In the genomic region with DNA sequence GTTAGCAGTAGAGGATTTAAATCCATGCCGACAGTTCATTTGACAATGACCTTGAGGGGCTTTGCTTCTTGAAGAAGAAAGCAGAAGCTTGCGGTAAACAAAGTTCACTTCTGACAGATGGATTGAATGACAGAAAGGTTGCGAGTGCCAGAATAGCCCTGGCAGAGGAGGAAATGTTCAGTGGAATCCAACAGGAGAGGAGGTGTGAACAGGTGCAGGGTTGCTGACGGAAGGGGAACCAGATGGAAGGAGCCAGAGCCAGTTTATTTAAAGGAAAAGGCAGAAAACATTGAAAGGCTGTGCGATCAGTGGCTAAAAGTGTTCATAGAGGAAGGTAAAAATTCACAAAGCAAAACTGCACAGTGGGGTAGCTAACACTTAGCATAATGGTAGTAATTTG, we compare ENCODE assay signal across 2 cellular contexts.
TF ChIP-seq lines count a peak whose summit lies in the region.

No MANE protein-coding gene starts in this region.

TF ChIP-seq in liver, 16 proteins besides CTCF, POLR2A, EP300 and RAD21:
- TF ChIP-seq, protein P1, sequence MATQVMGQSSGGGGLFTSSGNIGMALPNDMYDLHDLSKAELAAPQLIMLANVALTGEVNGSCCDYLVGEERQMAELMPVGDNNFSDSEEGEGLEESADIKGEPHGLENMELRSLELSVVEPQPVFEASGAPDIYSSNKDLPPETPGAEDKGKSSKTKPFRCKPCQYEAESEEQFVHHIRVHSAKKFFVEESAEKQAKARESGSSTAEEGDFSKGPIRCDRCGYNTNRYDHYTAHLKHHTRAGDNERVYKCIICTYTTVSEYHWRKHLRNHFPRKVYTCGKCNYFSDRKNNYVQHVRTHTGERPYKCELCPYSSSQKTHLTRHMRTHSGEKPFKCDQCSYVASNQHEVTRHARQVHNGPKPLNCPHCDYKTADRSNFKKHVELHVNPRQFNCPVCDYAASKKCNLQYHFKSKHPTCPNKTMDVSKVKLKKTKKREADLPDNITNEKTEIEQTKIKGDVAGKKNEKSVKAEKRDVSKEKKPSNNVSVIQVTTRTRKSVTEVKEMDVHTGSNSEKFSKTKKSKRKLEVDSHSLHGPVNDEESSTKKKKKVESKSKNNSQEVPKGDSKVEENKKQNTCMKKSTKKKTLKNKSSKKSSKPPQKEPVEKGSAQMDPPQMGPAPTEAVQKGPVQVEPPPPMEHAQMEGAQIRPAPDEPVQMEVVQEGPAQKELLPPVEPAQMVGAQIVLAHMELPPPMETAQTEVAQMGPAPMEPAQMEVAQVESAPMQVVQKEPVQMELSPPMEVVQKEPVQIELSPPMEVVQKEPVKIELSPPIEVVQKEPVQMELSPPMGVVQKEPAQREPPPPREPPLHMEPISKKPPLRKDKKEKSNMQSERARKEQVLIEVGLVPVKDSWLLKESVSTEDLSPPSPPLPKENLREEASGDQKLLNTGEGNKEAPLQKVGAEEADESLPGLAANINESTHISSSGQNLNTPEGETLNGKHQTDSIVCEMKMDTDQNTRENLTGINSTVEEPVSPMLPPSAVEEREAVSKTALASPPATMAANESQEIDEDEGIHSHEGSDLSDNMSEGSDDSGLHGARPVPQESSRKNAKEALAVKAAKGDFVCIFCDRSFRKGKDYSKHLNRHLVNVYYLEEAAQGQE (IDR thresholded peaks at IDR 0.05) = no peak
- no peak for TF ChIP-seq JUND (IDR thresholded peaks at IDR 0.05)
- TF ChIP-seq SP1 (IDR thresholded peaks at IDR 0.05) = peak; percentile 14
- peak; percentile 51 for TF ChIP-seq YY1 (IDR thresholded peaks at IDR 0.05)
- peak in 1 of 2 donors; percentile 10 for TF ChIP-seq RXRA (IDR thresholded peaks at IDR 0.05)
- TF ChIP-seq, protein P2, sequence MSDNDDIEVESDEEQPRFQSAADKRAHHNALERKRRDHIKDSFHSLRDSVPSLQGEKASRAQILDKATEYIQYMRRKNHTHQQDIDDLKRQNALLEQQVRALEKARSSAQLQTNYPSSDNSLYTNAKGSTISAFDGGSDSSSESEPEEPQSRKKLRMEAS (IDR thresholded peaks at IDR 0.05) = peak; percentile 56
- TF ChIP-seq, protein P3, sequence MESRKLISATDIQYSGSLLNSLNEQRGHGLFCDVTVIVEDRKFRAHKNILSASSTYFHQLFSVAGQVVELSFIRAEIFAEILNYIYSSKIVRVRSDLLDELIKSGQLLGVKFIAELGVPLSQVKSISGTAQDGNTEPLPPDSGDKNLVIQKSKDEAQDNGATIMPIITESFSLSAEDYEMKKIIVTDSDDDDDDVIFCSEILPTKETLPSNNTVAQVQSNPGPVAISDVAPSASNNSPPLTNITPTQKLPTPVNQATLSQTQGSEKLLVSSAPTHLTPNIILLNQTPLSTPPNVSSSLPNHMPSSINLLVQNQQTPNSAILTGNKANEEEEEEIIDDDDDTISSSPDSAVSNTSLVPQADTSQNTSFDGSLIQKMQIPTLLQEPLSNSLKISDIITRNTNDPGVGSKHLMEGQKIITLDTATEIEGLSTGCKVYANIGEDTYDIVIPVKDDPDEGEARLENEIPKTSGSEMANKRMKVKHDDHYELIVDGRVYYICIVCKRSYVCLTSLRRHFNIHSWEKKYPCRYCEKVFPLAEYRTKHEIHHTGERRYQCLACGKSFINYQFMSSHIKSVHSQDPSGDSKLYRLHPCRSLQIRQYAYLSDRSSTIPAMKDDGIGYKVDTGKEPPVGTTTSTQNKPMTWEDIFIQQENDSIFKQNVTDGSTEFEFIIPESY (IDR thresholded peaks at IDR 0.05) = peak; percentile 16
- peak; percentile 24 to 27 for TF ChIP-seq HNF4A (conservative IDR thresholded peaks at IDR 0.05)
TF ChIP-seq in liver: peak in this region for 6.

TF ChIP-seq in HepG2, 621 proteins besides CTCF, POLR2A, EP300 and RAD21 (continued from another document):
- TF ChIP-seq, protein P4, sequence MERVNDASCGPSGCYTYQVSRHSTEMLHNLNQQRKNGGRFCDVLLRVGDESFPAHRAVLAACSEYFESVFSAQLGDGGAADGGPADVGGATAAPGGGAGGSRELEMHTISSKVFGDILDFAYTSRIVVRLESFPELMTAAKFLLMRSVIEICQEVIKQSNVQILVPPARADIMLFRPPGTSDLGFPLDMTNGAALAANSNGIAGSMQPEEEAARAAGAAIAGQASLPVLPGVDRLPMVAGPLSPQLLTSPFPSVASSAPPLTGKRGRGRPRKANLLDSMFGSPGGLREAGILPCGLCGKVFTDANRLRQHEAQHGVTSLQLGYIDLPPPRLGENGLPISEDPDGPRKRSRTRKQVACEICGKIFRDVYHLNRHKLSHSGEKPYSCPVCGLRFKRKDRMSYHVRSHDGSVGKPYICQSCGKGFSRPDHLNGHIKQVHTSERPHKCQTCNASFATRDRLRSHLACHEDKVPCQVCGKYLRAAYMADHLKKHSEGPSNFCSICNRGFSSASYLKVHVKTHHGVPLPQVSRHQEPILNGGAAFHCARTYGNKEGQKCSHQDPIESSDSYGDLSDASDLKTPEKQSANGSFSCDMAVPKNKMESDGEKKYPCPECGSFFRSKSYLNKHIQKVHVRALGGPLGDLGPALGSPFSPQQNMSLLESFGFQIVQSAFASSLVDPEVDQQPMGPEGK (CRISPR knock-in tag; IDR thresholded peaks at IDR 0.05) = no peak
- no peak for TF ChIP-seq ATF7-NPFF (CRISPR knock-in tag; IDR thresholded peaks at IDR 0.05; ENCODE audit: low read depth)
- no peak for TF ChIP-seq ZNF607 (CRISPR knock-in tag; IDR thresholded peaks at IDR 0.05; ENCODE audit: borderline replicate concordance)
- no peak for TF ChIP-seq MED8 (CRISPR knock-in tag; IDR thresholded peaks at IDR 0.05; ENCODE audit: insufficient replicate concordance)
- TF ChIP-seq ZMAT3 (CRISPR knock-in tag; conservative IDR thresholded peaks at IDR 0.05) = no peak
- TF ChIP-seq, protein P5, sequence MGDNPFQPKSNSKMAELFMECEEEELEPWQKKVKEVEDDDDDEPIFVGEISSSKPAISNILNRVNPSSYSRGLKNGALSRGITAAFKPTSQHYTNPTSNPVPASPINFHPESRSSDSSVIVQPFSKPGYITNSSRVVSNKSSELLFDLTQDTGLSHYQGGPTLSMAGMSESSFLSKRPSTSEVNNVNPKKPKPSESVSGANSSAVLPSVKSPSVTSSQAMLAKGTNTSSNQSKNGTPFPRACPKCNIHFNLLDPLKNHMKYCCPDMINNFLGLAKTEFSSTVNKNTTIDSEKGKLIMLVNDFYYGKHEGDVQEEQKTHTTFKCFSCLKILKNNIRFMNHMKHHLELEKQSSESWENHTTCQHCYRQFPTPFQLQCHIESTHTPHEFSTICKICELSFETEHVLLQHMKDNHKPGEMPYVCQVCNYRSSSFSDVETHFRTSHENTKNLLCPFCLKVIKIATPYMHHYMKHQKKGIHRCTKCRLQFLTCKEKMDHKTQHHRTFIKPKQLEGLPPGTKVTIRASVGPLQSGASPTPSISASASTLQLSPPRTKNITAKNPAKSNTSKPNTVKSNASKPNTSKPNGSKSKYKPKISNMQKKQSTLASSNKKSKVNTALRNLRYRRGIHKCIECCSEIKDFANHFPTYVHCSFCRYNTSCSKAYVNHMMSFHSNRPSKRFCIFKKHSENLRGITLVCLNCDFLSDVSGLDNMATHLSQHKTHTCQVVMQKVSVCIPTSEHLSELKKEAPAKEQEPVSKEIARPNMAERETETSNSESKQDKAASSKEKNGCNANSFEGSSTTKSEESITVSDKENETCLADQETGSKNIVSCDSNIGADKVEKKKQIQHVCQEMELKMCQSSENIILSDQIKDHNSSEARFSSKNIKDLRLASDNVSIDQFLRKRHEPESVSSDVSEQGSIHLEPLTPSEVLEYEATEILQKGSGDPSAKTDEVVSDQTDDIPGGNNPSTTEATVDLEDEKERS (CRISPR knock-in tag; IDR thresholded peaks at IDR 0.05) = no peak
- TF ChIP-seq, protein P6, sequence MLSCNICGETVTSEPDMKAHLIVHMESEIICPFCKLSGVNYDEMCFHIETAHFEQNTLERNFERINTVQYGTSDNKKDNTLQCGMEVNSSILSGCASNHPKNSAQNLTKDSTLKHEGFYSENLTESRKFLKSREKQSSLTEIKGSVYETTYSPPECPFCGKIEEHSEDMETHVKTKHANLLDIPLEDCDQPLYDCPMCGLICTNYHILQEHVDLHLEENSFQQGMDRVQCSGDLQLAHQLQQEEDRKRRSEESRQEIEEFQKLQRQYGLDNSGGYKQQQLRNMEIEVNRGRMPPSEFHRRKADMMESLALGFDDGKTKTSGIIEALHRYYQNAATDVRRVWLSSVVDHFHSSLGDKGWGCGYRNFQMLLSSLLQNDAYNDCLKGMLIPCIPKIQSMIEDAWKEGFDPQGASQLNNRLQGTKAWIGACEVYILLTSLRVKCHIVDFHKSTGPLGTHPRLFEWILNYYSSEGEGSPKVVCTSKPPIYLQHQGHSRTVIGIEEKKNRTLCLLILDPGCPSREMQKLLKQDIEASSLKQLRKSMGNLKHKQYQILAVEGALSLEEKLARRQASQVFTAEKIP (CRISPR knock-in tag; IDR thresholded peaks at IDR 0.05; ENCODE audit: borderline replicate concordance) = no peak
- TF ChIP-seq, protein P7, sequence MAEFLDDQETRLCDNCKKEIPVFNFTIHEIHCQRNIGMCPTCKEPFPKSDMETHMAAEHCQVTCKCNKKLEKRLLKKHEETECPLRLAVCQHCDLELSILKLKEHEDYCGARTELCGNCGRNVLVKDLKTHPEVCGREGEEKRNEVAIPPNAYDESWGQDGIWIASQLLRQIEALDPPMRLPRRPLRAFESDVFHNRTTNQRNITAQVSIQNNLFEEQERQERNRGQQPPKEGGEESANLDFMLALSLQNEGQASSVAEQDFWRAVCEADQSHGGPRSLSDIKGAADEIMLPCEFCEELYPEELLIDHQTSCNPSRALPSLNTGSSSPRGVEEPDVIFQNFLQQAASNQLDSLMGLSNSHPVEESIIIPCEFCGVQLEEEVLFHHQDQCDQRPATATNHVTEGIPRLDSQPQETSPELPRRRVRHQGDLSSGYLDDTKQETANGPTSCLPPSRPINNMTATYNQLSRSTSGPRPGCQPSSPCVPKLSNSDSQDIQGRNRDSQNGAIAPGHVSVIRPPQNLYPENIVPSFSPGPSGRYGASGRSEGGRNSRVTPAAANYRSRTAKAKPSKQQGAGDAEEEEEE (CRISPR knock-in tag; IDR thresholded peaks at IDR 0.05; ENCODE audit: borderline replicate concordance) = no peak
- no peak for TF ChIP-seq ZNF260 (CRISPR knock-in tag; IDR thresholded peaks at IDR 0.05; ENCODE audit: borderline replicate concordance, low read depth)
- TF ChIP-seq, protein P8, sequence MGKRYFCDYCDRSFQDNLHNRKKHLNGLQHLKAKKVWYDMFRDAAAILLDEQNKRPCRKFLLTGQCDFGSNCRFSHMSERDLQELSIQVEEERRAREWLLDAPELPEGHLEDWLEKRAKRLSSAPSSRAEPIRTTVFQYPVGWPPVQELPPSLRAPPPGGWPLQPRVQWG (CRISPR knock-in tag; IDR thresholded peaks at IDR 0.05; ENCODE audit: borderline replicate concordance, low read depth) = no peak
- TF ChIP-seq ASH2L (IDR thresholded peaks at IDR 0.05; ENCODE audit: insufficient read length, low read depth, low read length) = no peak
- no peak for TF ChIP-seq ATRX (CRISPR knock-in tag; IDR thresholded peaks at IDR 0.05; ENCODE audit: borderline replicate concordance)
